Comparison of ENCODE assay signal across 7 cellular contexts in the genomic region with DNA sequence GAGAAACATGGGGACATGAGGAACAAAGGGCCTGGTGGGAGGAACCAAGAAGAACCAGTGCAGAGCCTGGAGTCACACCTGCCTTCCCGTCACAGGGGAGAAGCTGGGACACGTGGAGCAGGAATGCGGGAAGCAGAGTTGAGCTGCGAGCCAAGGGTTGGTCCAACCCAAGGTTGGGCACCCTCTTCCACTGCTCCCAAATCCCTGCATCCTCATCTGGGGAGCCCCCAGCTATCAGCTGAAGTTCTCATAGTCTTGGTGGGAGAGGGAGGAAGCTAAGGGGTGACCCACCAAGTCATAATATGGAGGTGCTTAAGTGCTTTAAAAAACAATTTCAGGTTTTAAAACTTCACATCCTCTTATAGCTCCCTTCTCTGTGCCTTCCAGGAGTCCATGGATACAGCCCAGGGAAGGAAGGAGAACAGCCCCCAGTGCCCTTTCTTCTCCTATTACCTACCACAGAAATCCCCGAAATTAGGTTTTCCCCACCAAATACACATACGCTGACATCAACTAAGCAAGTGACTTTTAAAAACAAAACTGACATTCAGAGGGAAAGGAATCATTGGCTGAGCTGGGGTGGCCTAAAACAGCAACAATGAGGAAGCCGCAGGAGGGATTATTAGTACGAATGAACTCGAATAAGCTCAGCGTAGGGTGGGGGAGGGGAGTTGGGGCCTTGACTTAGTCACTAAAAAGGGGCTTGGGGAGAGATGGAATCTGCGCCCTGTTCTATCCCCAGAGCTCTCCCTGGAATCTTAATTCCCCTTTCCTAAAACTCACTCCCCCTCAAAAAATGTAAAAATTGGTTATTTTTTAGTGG. TPM values are rescaled to one million over a fixed set of nuclear protein-coding genes. Genes with fewer than 3 reads are reported as not detected.
DNase-seq lines count a peak whose midpoint lies in the region; ATAC-seq and TF ChIP-seq lines count a peak whose summit lies in the region.

No MANE protein-coding gene starts in this region.

- no peak for TF ChIP-seq CTCF in osteocyte (IDR thresholded peaks at IDR 0.05)
- TF ChIP-seq CTCF in GM13977 (IDR thresholded peaks at IDR 0.05; ENCODE audit: extremely low read depth, insufficient read depth, missing control alignments), result no peak

- no peak overlapping the region for H3K9ac ChIP-seq in Karpas-422 (ENCODE audit: low read length)

- no peak for ATAC-seq in effector memory CD8-positive, alpha-beta T cell (replicated peaks)
- no peak for ATAC-seq in HG02571 (IDR thresholded peaks at IDR 0.05; ENCODE audit: unreplicated experiment)

- H3K9me3 Mint-ChIP-seq in effector memory CD8-positive, alpha-beta T cell, result no peaks in the 10 kb centered on the region
- H3K9me3 Mint-ChIP-seq in osteocyte (ENCODE audit: unreplicated experiment), result no peaks in the 10 kb centered on the region

- H3K36me3 ChIP-seq in Karpas-422 (ENCODE audit: insufficient read depth, low read length), result peaks cover 52% of the 10 kb centered on the region

- DNase-seq in EL (peak; percentile 33), Karpas-422 (no peak), osteocyte (ENCODE audit: extremely low spot score, unreplicated experiment) (no peak), GM13977 (ENCODE audit: low spot score) (no peak), islet precursor cell (no peak)
- DNase-seq in effector memory CD8-positive, alpha-beta T cell, result no peak

- no peaks in the 10 kb centered on the region for H3K27me3 ChIP-seq in Karpas-422 (ENCODE audit: low read length)

- H3K79me2 ChIP-seq in Karpas-422 (ENCODE audit: low read length), result peaks cover 27% of the 10 kb centered on the region

- H3K4me1 Mint-ChIP-seq in effector memory CD8-positive, alpha-beta T cell (ENCODE audit: low read depth in 2 of 2), result peaks cover 34 to 36% of the 10 kb centered on the region in 2 donors
- peaks cover 39% of the 10 kb centered on the region for H3K4me1 Mint-ChIP-seq in osteocyte (ENCODE audit: unreplicated experiment)

- no peaks in the 10 kb centered on the region for H3K27me3 Mint-ChIP-seq in effector memory CD8-positive, alpha-beta T cell
- H3K27me3 Mint-ChIP-seq in osteocyte (ENCODE audit: unreplicated experiment), result no peaks in the 10 kb centered on the region

- H3K4me2 ChIP-seq in Karpas-422 (ENCODE audit: low read depth, low read length, poor library complexity, severe bottlenecking), result no peak overlapping the region

- H3K4me3 ChIP-seq in Karpas-422 (ENCODE audit: low read length), result no peak overlapping the region

- no peak overlapping the region for H2AFZ ChIP-seq in Karpas-422 (ENCODE audit: low read length)

- H3K4me1 ChIP-seq in Karpas-422 (ENCODE audit: low read length), result peaks cover 40% of the 10 kb centered on the region

- peaks cover 8% of the 10 kb centered on the region; the same call in 1 of the 2 replicates for H4K20me1 ChIP-seq in Karpas-422 (ENCODE audit: insufficient read depth, low read depth, low read length)

- no peaks in the 10 kb centered on the region for H3K9me2 ChIP-seq in Karpas-422 (replicated peaks; ENCODE audit: insufficient read depth, low read length)

- in situ Hi-C loops in GM13977 (cut with MboI; ENCODE audit: low pct_unique_long_range_greater_than_20kb, low sequenced_read_pairs, unreplicated experiment), result no loop called here

- H3K9me3 ChIP-seq in Karpas-422 (ENCODE audit: low read length), result no peaks in the 10 kb centered on the region

- H3K27ac ChIP-seq in Karpas-422 (ENCODE audit: low read length), result peak overlapping the region; percentile 13; the same call in 1 of the 2 replicates

- H3K27ac Mint-ChIP-seq in effector memory CD8-positive, alpha-beta T cell, result peak overlapping the region; percentile 87 to 95
- peak overlapping the region; percentile 23 for H3K27ac Mint-ChIP-seq in osteocyte (ENCODE audit: unreplicated experiment)

- H3K36me3 Mint-ChIP-seq in effector memory CD8-positive, alpha-beta T cell (ENCODE audit: insufficient read depth), result peaks cover 90% of the 10 kb centered on the region
- H3K36me3 Mint-ChIP-seq in osteocyte (ENCODE audit: unreplicated experiment), result peaks cover 50% of the 10 kb centered on the region

- H3K4me3 Mint-ChIP-seq in effector memory CD8-positive, alpha-beta T cell, result peak overlapping the region in 1 of 2 donors; percentile 55
- no peak overlapping the region for H3K4me3 Mint-ChIP-seq in osteocyte (ENCODE audit: unreplicated experiment)

RNA-seq across cellular contexts. Expression of a gene that starts 4.5 kb away (rescaled TPM):
- 640 and 780 TPM in 2 replicates for total RNA-seq in Karpas-422 (2014; rRNA removed; shearing (Covaris generic); ENCODE audit: low replicate concordance)
- total RNA-seq in osteocyte, result 1,490 and 1,549 TPM in 2 replicates

RNA-seq across cellular contexts. Expression of a gene that starts 10.3 kb away (rescaled TPM):
- 33.1 and 94.4 TPM in 2 replicates for total RNA-seq in Karpas-422 (2014; rRNA removed; shearing (Covaris generic); ENCODE audit: low replicate concordance)
- total RNA-seq in osteocyte, result 123 and 139 TPM in 2 replicates

RNA-seq across cellular contexts. Expression of a gene that starts 26.6 kb away (rescaled TPM):
- total RNA-seq in Karpas-422 (2014; rRNA removed; shearing (Covaris generic); ENCODE audit: low replicate concordance), result 26.2 and 42.2 TPM in 2 replicates
- total RNA-seq in osteocyte, result 122 and 128 TPM in 2 replicates

RNA-seq across cellular contexts. Expression of a gene that starts 34.6 kb away (rescaled TPM):
- total RNA-seq in Karpas-422 (2014; rRNA removed; shearing (Covaris generic); ENCODE audit: low replicate concordance), result 75.3 and 75.7 TPM in 2 replicates
- total RNA-seq in osteocyte, result 127 and 142 TPM in 2 replicates

RNA-seq across cellular contexts. Expression of a gene that starts 44.6 kb away (rescaled TPM):
- 11.9 and 13.4 TPM in 2 replicates for total RNA-seq in Karpas-422 (2014; rRNA removed; shearing (Covaris generic); ENCODE audit: low replicate concordance)
- 10.5 and 11.8 TPM in 2 replicates for total RNA-seq in osteocyte
